18 cellular contexts compared by ENCODE assay signal in the genomic region with DNA sequence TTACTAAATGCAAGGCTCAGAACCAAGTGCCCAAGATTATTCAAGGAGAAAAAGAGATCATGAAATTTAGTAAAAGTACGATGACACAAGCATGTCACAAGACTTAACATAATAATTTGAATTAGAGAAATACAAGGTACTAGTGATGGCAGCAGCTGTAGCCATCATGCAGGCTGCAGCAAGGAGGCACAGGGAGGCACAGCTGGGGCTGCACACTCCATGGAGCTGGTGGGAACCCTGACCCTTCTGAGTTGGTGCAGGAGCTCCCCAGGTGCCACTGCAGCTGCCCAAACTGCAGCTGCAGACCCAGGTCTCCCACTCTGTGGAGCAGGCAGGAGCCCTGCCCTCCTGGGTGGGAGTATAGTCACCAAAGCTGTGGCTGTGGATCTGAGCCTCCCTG. TPM values are rescaled to one million over a fixed set of nuclear protein-coding genes. Genes with fewer than 3 reads are reported as not detected.
"Had no signal": no experiment of that assay in that cellular context is flagged by ENCODE, and none has a peak within 500 bp of the region (broad histone marks: within the 10 kb centered on the region; RNA-seq: fewer than 3 reads in every experiment).

No MANE protein-coding gene starts in this region.

- H3K27me3 Mint-ChIP-seq: activated CD4-positive, alpha-beta T cell treated with anti-CD3 and anti-CD28 coated beads, Interleukin-2, amount 10 ng/mL, durations not matched to agents 24 days and 14 days had no signal

- H3K36me3 ChIP-seq: cardiac muscle cell, colonic mucosa, left lung, thyroid gland had no signal

- DNase-seq: activated CD4-positive, alpha-beta T cell treated with anti-CD3 and anti-CD28 coated beads, Interleukin-2, amount 10 ng/mL, durations not matched to agents 24 days and 14 days; activated CD4-positive, CD25-positive, alpha-beta regulatory T cell; activated CD8-positive, alpha-beta memory T cell treated with anti-CD3 and anti-CD28 coated beads for 24 hours; activated naive CD4-positive, alpha-beta T cell; activated naive CD8-positive, alpha-beta T cell treated with anti-CD3 and anti-CD28 coated beads, Interleukin-2, amount 50 U/mL, for 24 hours; colonic mucosa; foreskin fibroblast; hypothalamus; kidney; left lung; natural killer cell; nucleus accumbens; psoas muscle; stimulated activated CD4-positive, alpha-beta T cell treated with anti-CD3 and anti-CD28 coated beads, Interleukin-1b, Interleukin-23, amount 100 ng/mL, for 48 hours; thyroid gland had no signal

- H3K9me3 Mint-ChIP-seq: activated CD4-positive, alpha-beta T cell treated with anti-CD3 and anti-CD28 coated beads, Interleukin-2, amount 10 ng/mL, durations not matched to agents 24 days and 14 days; activated naive CD8-positive, alpha-beta T cell treated with anti-CD3 and anti-CD28 coated beads, Interleukin-2, amount 50 U/mL, for 24 hours had no signal

- H3K4me3 Mint-ChIP-seq: activated CD4-positive, alpha-beta T cell treated with anti-CD3 and anti-CD28 coated beads, Interleukin-2, amount 10 ng/mL, durations not matched to agents 24 days and 14 days; activated naive CD8-positive, alpha-beta T cell treated with anti-CD3 and anti-CD28 coated beads, Interleukin-2, amount 50 U/mL, for 24 hours; natural killer cell had no signal

- ATAC-seq: activated naive CD8-positive, alpha-beta T cell treated with anti-CD3 and anti-CD28 coated beads, Interleukin-2, amount 50 U/mL, for 24 hours; esophagus mucosa; left lung; natural killer cell; sciatic nerve had no signal

- H3K27me3 ChIP-seq: cardiac muscle cell, colonic mucosa, left lung, thyroid gland had no signal

- H3K36me3 Mint-ChIP-seq: natural killer cell had no signal

- H3K9me3 ChIP-seq: colonic mucosa, psoas muscle, thyroid gland had no signal

- H3K4me1 Mint-ChIP-seq: activated CD4-positive, alpha-beta T cell treated with anti-CD3 and anti-CD28 coated beads, Interleukin-2, amount 10 ng/mL, durations not matched to agents 24 days and 14 days; activated naive CD8-positive, alpha-beta T cell treated with anti-CD3 and anti-CD28 coated beads, Interleukin-2, amount 50 U/mL, for 24 hours; natural killer cell had no signal

- H3K4me3 ChIP-seq: cardiac muscle cell, colonic mucosa, left lung, psoas muscle, thyroid gland had no signal

- H3K27ac Mint-ChIP-seq: activated CD4-positive, alpha-beta T cell treated with anti-CD3 and anti-CD28 coated beads, Interleukin-2, amount 10 ng/mL, durations not matched to agents 24 days and 14 days; activated naive CD8-positive, alpha-beta T cell treated with anti-CD3 and anti-CD28 coated beads, Interleukin-2, amount 50 U/mL, for 24 hours; natural killer cell had no signal

- H3K27ac ChIP-seq: cardiac muscle cell, colonic mucosa, psoas muscle, thyroid gland had no signal

- H3K4me1 ChIP-seq: colonic mucosa, left lung, psoas muscle, thyroid gland had no signal

RNA-seq across cellular contexts. Expression of a gene that starts 46.0 kb away (rescaled TPM):
- total RNA-seq: activated CD4-positive, alpha-beta T cell treated with anti-CD3 and anti-CD28 coated beads, Interleukin-2, amount 10 ng/mL, durations not matched to agents 24 days and 14 days; natural killer cell had no signal
